In the genomic region with DNA sequence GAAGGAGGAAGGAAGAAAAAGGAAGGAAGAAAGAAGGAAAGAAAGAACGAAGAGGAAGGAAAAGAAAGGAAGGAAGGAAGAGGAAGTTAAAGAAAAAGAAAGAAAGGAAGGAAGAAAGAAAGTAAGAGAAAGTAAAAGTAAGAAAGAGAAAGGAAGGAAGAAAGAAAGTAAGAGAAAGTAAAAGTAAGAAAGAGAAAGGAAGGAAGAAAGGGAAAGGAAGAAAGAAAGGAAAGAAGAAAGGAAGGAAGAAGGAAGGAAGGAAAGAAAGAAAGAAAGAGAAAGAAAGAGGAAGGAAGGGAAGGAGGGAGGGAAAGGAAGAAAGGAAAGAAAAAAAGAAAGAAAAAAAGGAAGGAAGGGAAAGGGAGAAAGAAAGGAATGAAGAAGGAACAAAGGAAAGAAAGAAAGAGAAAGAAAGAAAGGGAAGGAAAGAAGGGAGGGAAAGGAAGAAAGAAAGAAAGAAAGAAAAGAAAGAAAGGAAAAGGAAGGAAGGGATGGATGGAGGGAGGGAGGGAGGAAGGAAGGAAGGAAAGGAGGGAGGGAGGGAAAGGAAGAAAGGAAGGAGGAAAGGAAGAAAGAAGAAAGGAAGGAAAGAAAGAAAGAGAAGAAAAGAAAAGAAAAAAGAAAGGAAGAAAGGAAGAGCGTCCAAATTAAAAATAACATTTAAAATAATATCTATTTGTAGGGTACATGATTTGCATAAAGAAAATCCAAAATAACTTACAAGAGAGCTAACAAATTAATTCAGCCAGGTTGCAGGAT, we compare ENCODE assay signal across 28 cellular contexts.
"Had no signal": no experiment of that assay in that cellular context is flagged by ENCODE, and none has a peak within 500 bp of the region (broad histone marks: within the 10 kb centered on the region; RNA-seq: fewer than 3 reads in every experiment).

No MANE protein-coding gene starts in this region.

- H2AFZ ChIP-seq: neural progenitor cell, parathyroid adenoma had no signal

- ATAC-seq: natural killer cell; psoas muscle; right cardiac atrium; right lobe of liver; stimulated activated memory B cell treated with anti-CD40 and anti-IgM and Interleukin-4, amounts not matched to agents 10 μg/mL and 1 μg/mL and 100 μg/mL, for 72 hours had no signal

- H3K4me3 Mint-ChIP-seq: natural killer cell; nephron; neural progenitor cell; stimulated activated memory B cell treated with anti-CD40 and anti-IgM and Interleukin-4, amounts not matched to agents 10 μg/mL and 1 μg/mL and 100 μg/mL, for 72 hours; stimulated activated naive CD8-positive, alpha-beta T cell treated with anti-CD3 and anti-CD28 coated beads, Interleukin-15, Interleukin-2, amounts not matched to agents 100 ng/mL and 50 ng/mL, for 24 hours had no signal

- H3K36me3 ChIP-seq: neural progenitor cell, ovary, right lobe of liver, sigmoid colon, stomach, thoracic aorta, thyroid gland, tibial nerve, upper lobe of left lung, vagina had no signal

- H3K27ac Mint-ChIP-seq: natural killer cell; nephron; neural progenitor cell; progenitor cell of endocrine pancreas; stimulated activated memory B cell treated with anti-CD40 and anti-IgM and Interleukin-4, amounts not matched to agents 10 μg/mL and 1 μg/mL and 100 μg/mL, for 72 hours; stimulated activated naive CD8-positive, alpha-beta T cell treated with anti-CD3 and anti-CD28 coated beads, Interleukin-15, Interleukin-2, amounts not matched to agents 100 ng/mL and 50 ng/mL, for 24 hours had no signal

- DNase-seq: natural killer cell; occipital lobe; ovary; posterior cingulate gyrus; psoas muscle; right cardiac atrium; right lobe of liver; sigmoid colon; small intestine; stimulated activated CD4-positive, alpha-beta T cell treated with anti-CD3 and anti-CD28 coated beads, Interleukin-15, amount 100 ng/mL, for 24 hours; stimulated activated CD4-positive, alpha-beta T cell treated with anti-CD3 and anti-CD28 coated beads, Interleukin-4, amount 100 ng/mL, for 1 hour; stimulated activated CD4-positive, alpha-beta T cell treated with anti-CD3 and anti-CD28 coated beads, Interleukin-4, amount 100 ng/mL, for 4 hours; stimulated activated CD8-positive, alpha-beta memory T cell treated with anti-CD3 and anti-CD28 coated beads, Interleukin-4, amount 100 ng/mL, for 48 hours; stimulated activated naive CD4-positive, alpha-beta T cell treated with Interleukin-2 at 50 U/mL for 16 hours; stomach; thyroid gland; trophoblast cell; upper lobe of left lung had no signal

- H3K4me1 ChIP-seq: neural progenitor cell, parathyroid adenoma, psoas muscle, right lobe of liver, sigmoid colon, stomach, thyroid gland, tibial nerve, upper lobe of left lung, vagina had no signal

- H3K9me3 ChIP-seq: ovary, right lobe of liver, sigmoid colon, stomach, thoracic aorta, thyroid gland, upper lobe of left lung, vagina had no signal

- H3K27ac ChIP-seq: neural progenitor cell, ovary, parathyroid adenoma, psoas muscle, right lobe of liver, sigmoid colon, stomach, thoracic aorta, thyroid gland, tibial nerve, upper lobe of left lung, vagina had no signal

- H3K4me2 ChIP-seq: neural progenitor cell had no signal

- H3K27me3 ChIP-seq: neural progenitor cell, ovary, right lobe of liver, sigmoid colon, stomach, thyroid gland, tibial nerve, upper lobe of left lung, vagina had no signal

- H3K36me3 Mint-ChIP-seq: natural killer cell; neural progenitor cell; stimulated activated memory B cell treated with anti-CD40 and anti-IgM and Interleukin-4, amounts not matched to agents 10 μg/mL and 1 μg/mL and 100 μg/mL, for 72 hours had no signal

- FAIRE-seq: small intestine, urothelium cell line had no signal

- H3K4me3 ChIP-seq: neural progenitor cell, ovary, psoas muscle, right lobe of liver, sigmoid colon, stomach, thoracic aorta, thyroid gland, tibial nerve, upper lobe of left lung, vagina had no signal

- H3K9ac ChIP-seq: neural progenitor cell, parathyroid adenoma had no signal

- H3K27me3 Mint-ChIP-seq: progenitor cell of endocrine pancreas; stimulated activated memory B cell treated with anti-CD40 and anti-IgM and Interleukin-4, amounts not matched to agents 10 μg/mL and 1 μg/mL and 100 μg/mL, for 72 hours; stimulated activated naive CD8-positive, alpha-beta T cell treated with anti-CD3 and anti-CD28 coated beads, Interleukin-15, Interleukin-2, amounts not matched to agents 100 ng/mL and 50 ng/mL, for 24 hours had no signal

- H3K79me2 ChIP-seq: parathyroid adenoma had no signal

- H3K4me1 Mint-ChIP-seq: natural killer cell; nephron; neural progenitor cell; stimulated activated memory B cell treated with anti-CD40 and anti-IgM and Interleukin-4, amounts not matched to agents 10 μg/mL and 1 μg/mL and 100 μg/mL, for 72 hours had no signal
